Comparison of ENCODE assay signal across 25 cellular contexts in genomic region chr4:124067031-124067430, GRCh38.
"Had no signal": no experiment of that assay in that cellular context is flagged by ENCODE, and none has a peak within 500 bp of the region (broad histone marks: within the 10 kb centered on the region; RNA-seq: fewer than 3 reads in every experiment).

No MANE protein-coding gene starts in this region.

- H3K27ac ChIP-seq: cardiac muscle cell had no signal

- H3K4me3 ChIP-seq: cardiac muscle cell, MG63 had no signal

- H3K27me3 ChIP-seq: cardiac muscle cell, MG63 had no signal

- DNase-seq: activated CD4-positive, alpha-beta T cell treated with anti-CD3 and anti-CD28 coated beads for 48 hours; activated CD4-positive, alpha-beta T cell treated with anti-CD3 and anti-CD28 coated beads, Interleukin-2, amount 50 U/mL, for 4 hours; activated CD4-positive, CD25-positive, alpha-beta regulatory T cell treated with anti-CD3 and anti-CD28 coated beads, Interleukin-2, amount 50 U/mL, for 72 hours; activated CD8-positive, alpha-beta T cell treated with anti-CD3 and anti-CD28 coated beads, Interleukin-2, amount 10 ng/mL, durations not matched to agents 7 days and 5 days; activated effector memory CD4-positive, alpha-beta T cell treated with Interleukin-2 at 50 U/mL for 16 hours; activated naive CD4-positive, alpha-beta T cell; activated naive CD8-positive, alpha-beta T cell treated with anti-CD3 and anti-CD28 coated beads, Interleukin-2, amount 50 U/mL, for 24 hours; activated T-cell treated with anti-CD3 and anti-CD28 coated beads, Interleukin-2, amount 50 U/mL, for 24 hours; amygdala; KG1; MG63; MV-4-11; NCI-H1092 treated with DMSO at 0.1 percent for 48 hours; NCI-H1417 treated with DMSO at 0.1 percent for 48 hours; NCI-H1694; NCI-H2029 treated with DMSO at 0.1 percent for 48 hours; NCI-H510A treated with DMSO at 0.1 percent for 48 hours; NCI-H69; NK-92 treated with Interleukin-12 subunit alpha and Interleukin-12 subunit beta, amount 100 ng/mL, for 24 hours; SHP77 treated with DMSO at 0.1 percent for 48 hours; T-helper 17 cell; T-helper 9 cell had no signal

- H3K36me3 ChIP-seq: cardiac muscle cell, MG63 had no signal

- ATAC-seq: activated CD8-positive, alpha-beta T cell treated with anti-CD3 and anti-CD28 coated beads, Interleukin-2, amount 10 ng/mL, durations not matched to agents 7 days and 5 days; activated naive CD4-positive, alpha-beta T cell treated with anti-CD3 and anti-CD28 coated beads, Interleukin-2, amount 50 U/mL, for 72 hours; activated naive CD8-positive, alpha-beta T cell treated with anti-CD3 and anti-CD28 coated beads, Interleukin-2, amount 50 U/mL, for 24 hours; T-helper 17 cell; WTC11 had no signal
